In genomic region chr11:62601364-62602140, GRCh38 we compare ENCODE assay signal across 8 cellular contexts. TPM values are rescaled to one million over a fixed set of nuclear protein-coding genes. Genes with fewer than 3 reads are reported as not detected.
DNase-seq lines count a peak whose midpoint lies in the region; ATAC-seq and TF ChIP-seq lines count a peak whose summit lies in the region.

Gene MTA2, minus strand, starts transcription at chr11:62601865. Its CDS starts 415 bp downstream, at chr11:62601450.

- TF ChIP-seq CTCF in GM13976 (IDR thresholded peaks at IDR 0.05; ENCODE audit: borderline replicate concordance, control extremely low read depth, extremely low read depth, insufficient read depth, missing control alignments) (no peak), heart left ventricle (IDR thresholded peaks at IDR 0.05) (no peak), upper lobe of right lung (IDR thresholded peaks at IDR 0.05) (no peak)

- intact Hi-C loops in T-helper 1 cell treated with Interleukin-12 subunit alpha and Interleukin-12 subunit beta and Interleukin-4 antibody, amounts not matched to agents 30 ng/mL and 1 ng/mL, for 36 hours (cut with micrococcal nuclease), result loop anchor here (1.0 kb wide), 3 partner anchors 11 to 240 kb away; partner anchors contain the start of genes C11orf98, CSKMT and EML3
- intact Hi-C loops in heart left ventricle (cut with DNase I) (loop anchor here in 1 of 10 donors (5.0 kb wide), 1 partner anchor 76 kb away; the partner anchor contains the start of gene UBXN1), posterior vena cava (cut with DNase I) (no loop called here), upper lobe of right lung (cut with DNase I) (no loop called here)

- H3K27ac ChIP-seq in heart left ventricle (peak within 1 kb of the TSS; percentile 91 to 100 (median 98)), upper lobe of right lung (peak within 1 kb of the TSS; percentile 98)

- DNase-seq in GM13976 (ENCODE audit: low spot score), result peak; percentile 98
- DNase-seq in NCI-H146 treated with DMSO at 0.1 percent for 48 hours (lab: John Stamatoyannopoulos, UW; ENCODE audit: unreplicated experiment), result peak; percentile 95
- DNase-seq in amniotic epithelial cell (ENCODE audit: low read depth), result peak; percentile 95
- peak; percentile 97 to 98 (median 98) for DNase-seq in heart left ventricle
- DNase-seq in posterior vena cava (ENCODE audit: low spot score), result peak; percentile 99
- peak; percentile 99 for DNase-seq in upper lobe of right lung

- WGBS in heart left ventricle, 4 donors, result 0 to 1% (median 0%) methylated on average over 26 to 83 of the region's 83 CpGs

- H3K4me3 ChIP-seq in heart left ventricle, result peak within 1 kb of the TSS; percentile 81 to 100 (median 90)
- H3K4me3 ChIP-seq in upper lobe of right lung, result peak within 1 kb of the TSS; percentile 100

- ATAC-seq in HG02870 (IDR thresholded peaks at IDR 0.05; ENCODE audit: unreplicated experiment) (peak; percentile 70), heart left ventricle (peak; percentile 87 to 91 (median 90)), upper lobe of right lung (peak; percentile 92)

- peaks cover 4 to 41% (median 32%) of the 10 kb centered on the region in 12 donors for H3K4me1 ChIP-seq in heart left ventricle
- H3K4me1 ChIP-seq in upper lobe of right lung, result peaks cover 25% of the 10 kb centered on the region

- in situ Hi-C loops in GM13976 (cut with MboI; ENCODE audit: low sequenced_read_pairs, unreplicated experiment), result no loop called here

- H3K9me3 ChIP-seq in heart left ventricle (no peaks in the 10 kb centered on the region), upper lobe of right lung (no peaks in the 10 kb centered on the region)

- H3K36me3 ChIP-seq in heart left ventricle, result peaks cover 0 to 62% (median 40%) of the 10 kb centered on the region in 9 donors
- H3K36me3 ChIP-seq in upper lobe of right lung, result peaks cover 45% of the 10 kb centered on the region

- no peaks in the 10 kb centered on the region for H3K27me3 ChIP-seq in heart left ventricle
- H3K27me3 ChIP-seq in upper lobe of right lung, result no peaks in the 10 kb centered on the region

- peak in 1 of 2 donors; percentile 60 for TF ChIP-seq POLR2A in heart left ventricle (IDR thresholded peaks at IDR 0.05)

RNA-seq across cellular contexts. Expression of gene MTA2, which starts in this region (rescaled TPM):
- 235 and 238 TPM in 2 replicates for total RNA-seq in T-helper 1 cell treated with Interleukin-12 subunit alpha and Interleukin-12 subunit beta and Interleukin-4 antibody, amounts not matched to agents 30 ng/mL and 1 ng/mL, for 36 hours
- total RNA-seq in heart left ventricle (10 to 100 TPM; 24.1 to 55.3 (median 33.7) TPM), posterior vena cava (10 to 100 TPM; 56.5 to 67.2 TPM), upper lobe of right lung (75.0 TPM)
- polyA plus RNA-seq in heart left ventricle, result 10 to 100 TPM; 18.4 to 40.3 TPM

Comparison
In these comparisons a context has a peak if more than half of its experiments do, and no peak if none do; other contexts are left out.
1. Peak in every context shown above with its lines: DNase-seq, ATAC-seq, H3K4me3 ChIP-seq and H3K27ac ChIP-seq.